Comparison of ENCODE assay signal across 20 cellular contexts in genomic region chr7:71521506-71521905, GRCh38.
A peak's percentile ranks its signal among the peaks of the same experiment; 100 is the strongest.
DNase-seq lines count a peak whose midpoint lies in the region; ATAC-seq and TF ChIP-seq lines count a peak whose summit lies in the region.
"Had no signal": no experiment of that assay in that cellular context is flagged by ENCODE, and none has a peak within 500 bp of the region (broad histone marks: within the 10 kb centered on the region; RNA-seq: fewer than 3 reads in every experiment).

No MANE protein-coding gene starts in this region.

- H3K27me3 Mint-ChIP-seq in brain, result no peaks in the 10 kb centered on the region
- H3K27me3 Mint-ChIP-seq: CD4-positive, CD25-positive, alpha-beta regulatory T cell; stimulated activated naive B cell treated with anti-CD40 and anti-IgM and Interleukin-4, amounts not matched to agents 10 μg/mL and 1 μg/mL and 100 μg/mL, for 72 hours had no signal

- H3K27ac Mint-ChIP-seq in brain, result peak overlapping the region in 3 of 5 experiments; percentile 12 to 66 (median 39)
- H3K27ac Mint-ChIP-seq: CD4-positive, CD25-positive, alpha-beta regulatory T cell; stimulated activated naive B cell treated with anti-CD40 and anti-IgM and Interleukin-4, amounts not matched to agents 10 μg/mL and 1 μg/mL and 100 μg/mL, for 72 hours had no signal

- H3K4me3 Mint-ChIP-seq in brain, result no peak overlapping the region
- H3K4me3 Mint-ChIP-seq: CD4-positive, CD25-positive, alpha-beta regulatory T cell; stimulated activated naive B cell treated with anti-CD40 and anti-IgM and Interleukin-4, amounts not matched to agents 10 μg/mL and 1 μg/mL and 100 μg/mL, for 72 hours had no signal

- ATAC-seq in lower lobe of right lung (peak; percentile 29 to 63), HG03469 (IDR thresholded peaks at IDR 0.05; ENCODE audit: unreplicated experiment) (no peak), GM18502 (IDR thresholded peaks at IDR 0.05; ENCODE audit: poor library complexity, unreplicated experiment) (no peak), GM18867 (IDR thresholded peaks at IDR 0.05; ENCODE audit: unreplicated experiment) (no peak)
- ATAC-seq: activated CD4-positive, CD25-positive, alpha-beta regulatory T cell treated with anti-CD3 and anti-CD28 coated beads, Interleukin-2, amount 50 U/mL, for 24 hours; esophagus mucosa; stimulated activated naive B cell treated with anti-CD40 and anti-IgM and Interleukin-4, amounts not matched to agents 10 μg/mL and 1 μg/mL and 100 μg/mL, for 72 hours had no signal

- TF ChIP-seq CTCF in right atrium auricular region (IDR thresholded peaks at IDR 0.05) (no peak), left ventricle myocardium inferior (IDR thresholded peaks at IDR 0.05; ENCODE audit: borderline replicate concordance) (no peak), brain (conservative IDR thresholded peaks at IDR 0.05) (no peak), lower lobe of right lung (IDR thresholded peaks at IDR 0.05) (no peak), uterus (IDR thresholded peaks at IDR 0.05) (no peak)

- intact Hi-C loops in left ventricle myocardium inferior (cut with micrococcal nuclease), result no loop called here
- intact Hi-C loops in lower lobe of right lung (cut with DNase I), result no loop called here
- intact Hi-C loops in uterus (cut with DNase I; ENCODE audit: low total_unique reads), result no loop called here

- no peaks in the 10 kb centered on the region for H3K36me3 ChIP-seq in right atrium auricular region
- no peaks in the 10 kb centered on the region for H3K36me3 ChIP-seq in left ventricle myocardium inferior
- H3K36me3 ChIP-seq in lower lobe of right lung, result no peaks in the 10 kb centered on the region
- H3K36me3 ChIP-seq in uterus, result no peaks in the 10 kb centered on the region
- H3K36me3 ChIP-seq: pancreas, spleen had no signal

- DNase-seq in right atrium auricular region (ENCODE audit: low spot score) (peak; percentile 58), left ventricle myocardium inferior (no peak), lower lobe of right lung (no peak), uterus (peak; percentile 22 to 39)
- DNase-seq: activated gamma-delta T cell treated with Interleukin-2 at 50 U/mL for 16 hours; CD4-positive, CD25-positive, alpha-beta regulatory T cell; EL; NCI-H1436; NCI-H345; pancreas; SIG-M5; spleen; stimulated activated naive B cell treated with anti-CD40 and anti-IgM and Interleukin-4, amounts not matched to agents 10 μg/mL and 1 μg/mL and 100 μg/mL, for 72 hours had no signal

- H3K36me3 Mint-ChIP-seq in brain, result peaks cover 31% of the 10 kb centered on the region
- H3K36me3 Mint-ChIP-seq: CD4-positive, CD25-positive, alpha-beta regulatory T cell; stimulated activated naive B cell treated with anti-CD40 and anti-IgM and Interleukin-4, amounts not matched to agents 10 μg/mL and 1 μg/mL and 100 μg/mL, for 72 hours had no signal

- TF ChIP-seq POLR2A in uterus (IDR thresholded peaks at IDR 0.05), result no peak

- peaks cover 7% of the 10 kb centered on the region for H3K4me1 Mint-ChIP-seq in brain
- H3K4me1 Mint-ChIP-seq: CD4-positive, CD25-positive, alpha-beta regulatory T cell; stimulated activated naive B cell treated with anti-CD40 and anti-IgM and Interleukin-4, amounts not matched to agents 10 μg/mL and 1 μg/mL and 100 μg/mL, for 72 hours had no signal

- H3K9me3 ChIP-seq in right atrium auricular region, result peaks cover 0 to 17% of the 10 kb centered on the region in 2 donors
- peaks cover 11% of the 10 kb centered on the region for H3K9me3 ChIP-seq in left ventricle myocardium inferior (replicated peaks)
- H3K9me3 ChIP-seq in lower lobe of right lung, result no peaks in the 10 kb centered on the region
- no peaks in the 10 kb centered on the region for H3K9me3 ChIP-seq in uterus
- H3K9me3 ChIP-seq: pancreas had no signal

- peaks cover 15 to 29% (median 27%) of the 10 kb centered on the region in 5 experiments for H3K9me3 Mint-ChIP-seq in brain

- no peak overlapping the region for H3K27ac ChIP-seq in right atrium auricular region
- no peak overlapping the region for H3K27ac ChIP-seq in left ventricle myocardium inferior (replicated peaks)
- H3K27ac ChIP-seq in lower lobe of right lung, result no peak overlapping the region
- peak overlapping the region; percentile 26 to 53 for H3K27ac ChIP-seq in uterus
- H3K27ac ChIP-seq: hepatocyte, pancreas, spleen had no signal

- no peaks in the 10 kb centered on the region for H3K27me3 ChIP-seq in right atrium auricular region
- no peaks in the 10 kb centered on the region for H3K27me3 ChIP-seq in left ventricle myocardium inferior (ENCODE audit: low read depth)
- H3K27me3 ChIP-seq in lower lobe of right lung (ENCODE audit: low read depth), result no peaks in the 10 kb centered on the region
- H3K27me3 ChIP-seq in uterus, result no peaks in the 10 kb centered on the region
- H3K27me3 ChIP-seq: hepatocyte, pancreas, spleen had no signal

- no peaks in the 10 kb centered on the region for H3K4me1 ChIP-seq in right atrium auricular region
- H3K4me1 ChIP-seq in left ventricle myocardium inferior, result no peaks in the 10 kb centered on the region
- H3K4me1 ChIP-seq in lower lobe of right lung, result no peaks in the 10 kb centered on the region
- H3K4me1 ChIP-seq in uterus, result no peaks in the 10 kb centered on the region
- H3K4me1 ChIP-seq: pancreas, spleen had no signal

- H3K4me3 ChIP-seq in right atrium auricular region, result no peak overlapping the region
- H3K4me3 ChIP-seq in left ventricle myocardium inferior, result no peak overlapping the region
- H3K4me3 ChIP-seq in lower lobe of right lung, result no peak overlapping the region
- no peak overlapping the region for H3K4me3 ChIP-seq in uterus
- H3K4me3 ChIP-seq: hepatocyte, pancreas, spleen had no signal

Comparison
In these comparisons a context has a peak if more than half of its experiments do, and no peak if none do; other contexts are left out.
1. DNase-seq: peak in right atrium auricular region (single experiment) and uterus (2 of 2); none in left ventricle myocardium inferior (single experiment) and lower lobe of right lung (single experiment).
2. H3K27ac ChIP-seq: peak in uterus (2 of 2); none in right atrium auricular region (0 of 2), left ventricle myocardium inferior (single experiment) and lower lobe of right lung (single experiment).
3. ATAC-seq: peak in lower lobe of right lung (2 of 2); none in HG03469 (single experiment), GM18502 (single experiment) and GM18867 (single experiment).